1 cellular context compared by ENCODE assay signal in genomic region chr12:10719482-10719881, GRCh38.
TF ChIP-seq lines count a peak whose summit lies in the region.

No MANE protein-coding gene starts in this region.

TF ChIP-seq in HCT116, 20 proteins besides CTCF, POLR2A, EP300 and RAD21 (continued from another document):
- TF ChIP-seq YY1 (IDR thresholded peaks at IDR 0.05; ENCODE audit: extremely low read depth, insufficient replicate concordance, low read depth, low read length) (no peak), EZH2phosphoT487 (IDR thresholded peaks at IDR 0.05; ENCODE audit: borderline replicate concordance) (no peak), JUND (IDR thresholded peaks at IDR 0.05) (no peak), SRF (IDR thresholded peaks at IDR 0.05; ENCODE audit: low read depth) (no peak), EGR1 (IDR thresholded peaks at IDR 0.05; ENCODE audit: low read depth) (no peak), SP1 (IDR thresholded peaks at IDR 0.05; ENCODE audit: low read depth) (no peak)
